Comparison of ENCODE assay signal across 8 cellular contexts in genomic region chr1:160437432-160438319, GRCh38. TPM values are rescaled to one million over a fixed set of nuclear protein-coding genes. Genes with fewer than 3 reads are reported as not detected.
DNase-seq lines count a peak whose midpoint lies in the region; ATAC-seq and TF ChIP-seq lines count a peak whose summit lies in the region.

No MANE protein-coding gene starts in this region.

- H3K27me3 Mint-ChIP-seq in activated naive CD4-positive, alpha-beta T cell treated with anti-CD3 and anti-CD28 coated beads, Interleukin-2, amount 50 U/mL, for 24 hours, result no peaks in the 10 kb centered on the region
- no peaks in the 10 kb centered on the region for H3K27me3 Mint-ChIP-seq in activated T-helper 1 cell treated with anti-CD3 and anti-CD28 coated beads, Interleukin-12 subunit alpha, Interleukin-12 subunit beta, Interleukin-2, Interleukin-4 antibody, amounts not matched to agents 30 ng/mL and 10 ng/mL and 1 ng/mL, durations not matched to agents 14 hours and 24 hours and 36 hours (ENCODE audit: insufficient read depth)

- H3K9me3 ChIP-seq in suprapubic skin, result no peaks in the 10 kb centered on the region

- H3K4me1 Mint-ChIP-seq in activated naive CD4-positive, alpha-beta T cell treated with anti-CD3 and anti-CD28 coated beads, Interleukin-2, amount 50 U/mL, for 24 hours, result peaks cover 66% of the 10 kb centered on the region
- H3K4me1 Mint-ChIP-seq in activated T-helper 1 cell treated with anti-CD3 and anti-CD28 coated beads, Interleukin-12 subunit alpha, Interleukin-12 subunit beta, Interleukin-2, Interleukin-4 antibody, amounts not matched to agents 30 ng/mL and 10 ng/mL and 1 ng/mL, durations not matched to agents 14 hours and 24 hours and 36 hours (ENCODE audit: low read depth), result peaks cover 54% of the 10 kb centered on the region

- peaks cover 11% of the 10 kb centered on the region for H3K36me3 Mint-ChIP-seq in activated naive CD4-positive, alpha-beta T cell treated with anti-CD3 and anti-CD28 coated beads, Interleukin-2, amount 50 U/mL, for 24 hours
- peaks cover 13% of the 10 kb centered on the region for H3K36me3 Mint-ChIP-seq in activated T-helper 1 cell treated with anti-CD3 and anti-CD28 coated beads, Interleukin-12 subunit alpha, Interleukin-12 subunit beta, Interleukin-2, Interleukin-4 antibody, amounts not matched to agents 30 ng/mL and 10 ng/mL and 1 ng/mL, durations not matched to agents 14 hours and 24 hours and 36 hours (ENCODE audit: low read depth)

- H3K4me3 Mint-ChIP-seq in activated naive CD4-positive, alpha-beta T cell treated with anti-CD3 and anti-CD28 coated beads, Interleukin-2, amount 50 U/mL, for 24 hours, result peak overlapping the region; percentile 75
- peak overlapping the region; percentile 71 for H3K4me3 Mint-ChIP-seq in activated T-helper 1 cell treated with anti-CD3 and anti-CD28 coated beads, Interleukin-12 subunit alpha, Interleukin-12 subunit beta, Interleukin-2, Interleukin-4 antibody, amounts not matched to agents 30 ng/mL and 10 ng/mL and 1 ng/mL, durations not matched to agents 14 hours and 24 hours and 36 hours

- no peaks in the 10 kb centered on the region for H3K36me3 ChIP-seq in suprapubic skin

- no peak overlapping the region for H3K27ac ChIP-seq in suprapubic skin
- no peak overlapping the region for H3K27ac ChIP-seq in RWPE1

- no peak for TF ChIP-seq EP300 in suprapubic skin (IDR thresholded peaks at IDR 0.05)

- TF ChIP-seq POLR2A in suprapubic skin (IDR thresholded peaks at IDR 0.05), result no peak

- TF ChIP-seq CTCF in suprapubic skin (IDR thresholded peaks at IDR 0.05) (no peak), RWPE1 (conservative IDR thresholded peaks at IDR 0.05; ENCODE audit: low read depth) (no peak)

- POLR2A ChIA-PET in RWPE1 (lab: Yijun Ruan, JAX; ENCODE audit: low non-redundant PET), result no interaction called here

- no peaks in the 10 kb centered on the region for H3K27me3 ChIP-seq in suprapubic skin

- H3K4me3 ChIP-seq in suprapubic skin, result peak overlapping the region; percentile 9

- H3K27ac Mint-ChIP-seq in activated naive CD4-positive, alpha-beta T cell treated with anti-CD3 and anti-CD28 coated beads, Interleukin-2, amount 50 U/mL, for 24 hours, result peak overlapping the region; percentile 89
- H3K27ac Mint-ChIP-seq in activated T-helper 1 cell treated with anti-CD3 and anti-CD28 coated beads, Interleukin-12 subunit alpha, Interleukin-12 subunit beta, Interleukin-2, Interleukin-4 antibody, amounts not matched to agents 30 ng/mL and 10 ng/mL and 1 ng/mL, durations not matched to agents 14 hours and 24 hours and 36 hours, result peak overlapping the region; percentile 94

- H3K4me1 ChIP-seq in suprapubic skin, result no peaks in the 10 kb centered on the region

- 69% methylated on average over 4 of the region's 4 CpGs for WGBS in suprapubic skin

- intact Hi-C loops in activated T-helper 1 cell treated with anti-CD3 and anti-CD28 coated beads, Interleukin-12 subunit alpha, Interleukin-12 subunit beta, Interleukin-2, Interleukin-4 antibody, amounts not matched to agents 30 ng/mL and 10 ng/mL and 1 ng/mL, durations not matched to agents 14 hours and 24 hours and 36 hours (cut with micrococcal nuclease), result loop anchor here (1.0 kb wide), 3 partner anchors 8 to 17 kb away; no protein-coding TSS in a partner anchor

- CTCF ChIA-PET in RWPE1 (lab: Yijun Ruan, JAX), result no interaction called here

- H3K9me3 Mint-ChIP-seq in activated naive CD4-positive, alpha-beta T cell treated with anti-CD3 and anti-CD28 coated beads, Interleukin-2, amount 50 U/mL, for 24 hours, result peaks cover 19% of the 10 kb centered on the region
- H3K9me3 Mint-ChIP-seq in activated T-helper 1 cell treated with anti-CD3 and anti-CD28 coated beads, Interleukin-12 subunit alpha, Interleukin-12 subunit beta, Interleukin-2, Interleukin-4 antibody, amounts not matched to agents 30 ng/mL and 10 ng/mL and 1 ng/mL, durations not matched to agents 14 hours and 24 hours and 36 hours, result peaks cover 26% of the 10 kb centered on the region

- peak; percentile 79 for ATAC-seq in HG03066 (IDR thresholded peaks at IDR 0.05; ENCODE audit: low read depth, unreplicated experiment)

- no peak for DNase-seq in activated naive CD4-positive, alpha-beta T cell (lab: John Stamatoyannopoulos, UW)
- DNase-seq in activated T-helper 1 cell treated with anti-CD3 and anti-CD28 coated beads, Interleukin-12 subunit alpha, Interleukin-12 subunit beta, Interleukin-2, Interleukin-4 antibody, amounts not matched to agents 30 ng/mL and 10 ng/mL and 1 ng/mL, durations not matched to agents 14 hours and 24 hours and 36 hours (ENCODE audit: low spot score), result peak; percentile 39
- DNase-seq in suprapubic skin (ENCODE audit: low spot score in 2 of 2) (no peak), activated gamma-delta T cell treated with Interleukin-2 at 50 U/mL for 16 hours (no peak), NCI-H526 treated with DMSO at 0.1 percent for 48 hours (lab: John Stamatoyannopoulos, UW) (no peak), RWPE1 (ENCODE audit: low spot score) (no peak)

RNA-seq across cellular contexts. Expression of gene VANGL2, which starts 37.3 kb away (rescaled TPM):
- total RNA-seq in activated T-helper 1 cell treated with anti-CD3 and anti-CD28 coated beads, Interleukin-12 subunit alpha, Interleukin-12 subunit beta, Interleukin-2, Interleukin-4 antibody, amounts not matched to agents 30 ng/mL and 10 ng/mL and 1 ng/mL, durations not matched to agents 14 hours and 24 hours and 36 hours, result not detected in 2 replicates
- 10 to 100 TPM; 18.7 to 39.7 (median 28.1) TPM for total RNA-seq in suprapubic skin

Comparison
In these comparisons a context has a peak if more than half of its experiments do, and no peak if none do; other contexts are left out.
1. RNA of gene VANGL2, which starts 37.3 kb away (total RNA-seq): 18.7 to 39.7 TPM in suprapubic skin; not detected in activated T-helper 1 cell treated with anti-CD3 and anti-CD28 coated beads, Interleukin-12 subunit alpha, Interleukin-12 subunit beta, Interleukin-2, Interleukin-4 antibody, amounts not matched to agents 30 ng/mL and 10 ng/mL and 1 ng/mL, durations not matched to agents 14 hours and 24 hours and 36 hours; every median in the first group is over 10 times any median in the second.